ENCODE assay signal across 15 cellular contexts in the genomic region with DNA sequence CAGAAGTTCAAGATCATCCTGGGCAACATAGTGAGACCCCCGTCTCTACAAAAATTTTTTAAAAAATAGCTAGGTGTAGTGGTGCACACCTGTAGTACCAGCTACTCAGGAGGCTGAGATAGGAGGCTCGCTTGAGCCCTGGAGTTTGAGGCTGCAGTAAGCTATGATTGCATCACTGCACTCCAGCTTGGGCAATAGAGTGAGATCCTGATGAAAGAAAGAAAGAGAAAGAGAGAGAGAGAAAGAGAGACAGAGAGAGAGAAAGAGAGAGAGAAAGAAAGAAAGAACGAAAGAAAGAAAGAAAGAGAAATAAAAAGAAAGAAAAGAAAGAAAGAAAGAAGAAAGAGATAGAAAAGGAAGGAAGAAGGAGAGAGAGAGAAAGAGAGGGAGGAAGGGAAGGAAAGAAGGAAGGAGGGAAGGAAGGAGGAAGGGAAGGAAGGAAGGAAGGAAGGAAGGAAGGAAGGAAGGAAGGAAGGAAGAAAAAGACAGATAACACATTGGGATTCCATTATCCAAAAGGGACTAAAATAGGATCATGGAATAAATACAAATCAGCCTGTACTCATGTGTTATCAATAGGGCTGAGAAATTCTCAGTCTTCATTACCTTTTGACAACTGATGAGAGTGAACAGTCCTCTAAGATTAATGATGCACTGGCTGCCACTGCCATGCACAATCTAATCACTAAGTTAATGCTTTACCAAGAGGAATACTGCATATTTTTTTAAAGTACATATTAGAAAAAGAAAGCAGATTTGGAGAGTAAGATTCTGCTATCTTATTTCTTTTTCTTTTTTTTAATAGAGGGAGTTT. TPM values are rescaled to one million over a fixed set of nuclear protein-coding genes. Genes with fewer than 3 reads are reported as not detected.
DNase-seq lines count a peak whose midpoint lies in the region; ATAC-seq, FAIRE-seq and TF ChIP-seq lines count a peak whose summit lies in the region.
"Had no signal": no experiment of that assay in that cellular context is flagged by ENCODE, and none has a peak within 500 bp of the region (broad histone marks: within the 10 kb centered on the region; RNA-seq: fewer than 3 reads in every experiment).

No MANE protein-coding gene starts in this region.

- BruUV-seq in HepG2 (replicated peaks; lab: Mats Ljungman, UMichigan) (no TSS peak), K562 (replicated peaks; lab: Mats Ljungman, UMichigan) (no TSS peak)

- TF ChIP-seq POLR2A in HepG2 (IDR thresholded peaks at IDR 0.05; ENCODE audit: insufficient read depth in 1 of 2, low read depth in 2 of 2, low read length in 2 of 2) (no peak), right lobe of liver (IDR thresholded peaks at IDR 0.05) (no peak), K562 (conservative IDR thresholded peaks at IDR 0.05) (no peak)

- FAIRE-seq in HepG2 (lab: Jason Lieb, UNC) (no peak), K562 (lab: Jason Lieb, UNC) (no peak), pancreas (lab: Jason Lieb, UNC) (no peak)
- FAIRE-seq: H54 had no signal

- in situ Hi-C loops in HepG2 (cut with HindIII; ENCODE audit: extremely low pct_ligation_motif_present, low pct_unique_long_range_greater_than_20kb): no loop called here
- in situ Hi-C loops in K562 (cut with MboI): no loop called here

- TF ChIP-seq EP300 in HepG2 (IDR thresholded peaks at IDR 0.05; ENCODE audit: low read depth in 2 of 2, low read length in 2 of 2) (no peak), HepG2 (CRISPR knock-in tag; IDR thresholded peaks at IDR 0.05; ENCODE audit: borderline replicate concordance) (no peak), K562 (IDR thresholded peaks at IDR 0.05; ENCODE audit: low read length) (no peak)

- H3K4me3 ChIP-seq in HepG2 (replicated peaks in 1 of 3; ENCODE audit: insufficient read depth in 1 of 3, low read depth in 2 of 3, low read length in 3 of 3): no peak overlapping the region
- H3K4me3 ChIP-seq in right lobe of liver: no peak overlapping the region
- no peak overlapping the region for H3K4me3 ChIP-seq in K562
- no peak overlapping the region for H3K4me3 ChIP-seq in pancreas
- H3K4me3 ChIP-seq: BLaER1 treated with 17β-estradiol and CSF1 and Interleukin-3, amounts not matched to agents 10 nM and 100 nM; GM23248 had no signal

- H3K27me3 ChIP-seq in HepG2 (ENCODE audit: control insufficient read depth in 1 of 2, insufficient read depth in 2 of 2, low read length in 2 of 2): 0 out of 5 replicates have a peak, but pooled peaks cover 1 to 5% of the 10 kb centered on the region in 2 experiments
- no peaks in the 10 kb centered on the region for H3K27me3 ChIP-seq in right lobe of liver
- no peaks in the 10 kb centered on the region for H3K27me3 ChIP-seq in K562 (ENCODE audit: control insufficient read depth in 2 of 2, insufficient read depth in 2 of 2, low read length in 2 of 2)
- H3K27me3 ChIP-seq in pancreas: no peaks in the 10 kb centered on the region
- H3K27me3 ChIP-seq: BLaER1 treated with 17β-estradiol and CSF1 and Interleukin-3, amounts not matched to agents 10 nM and 100 nM had no signal

- intact Hi-C loops in HepG2 (cut with micrococcal nuclease; ENCODE audit: unreplicated experiment) (loop anchor here (10.0 kb wide), 1 partner anchor 693 kb away; no protein-coding TSS in a partner anchor), right lobe of liver (cut with DNase I) (no loop called here), K562 (cut with micrococcal nuclease) (no loop called here), pancreas (cut with DNase I) (no loop called here)

- no peaks in the 10 kb centered on the region for H3K9me1 ChIP-seq in K562 (ENCODE audit: control insufficient read depth, insufficient read depth, low read length)

- H2AFZ ChIP-seq in HepG2 (ENCODE audit: low read length): no peak overlapping the region
- no peak overlapping the region for H2AFZ ChIP-seq in K562 (ENCODE audit: low read depth, low read length)
- H2AFZ ChIP-seq: GM23248 had no signal

- H3K79me2 ChIP-seq in HepG2 (ENCODE audit: insufficient read depth, low read length): no peaks in the 10 kb centered on the region
- no peaks in the 10 kb centered on the region for H3K79me2 ChIP-seq in K562 (ENCODE audit: control insufficient read depth, insufficient read depth, low read length)

- no peak for TF ChIP-seq CTCF in HepG2 (CRISPR knock-in tag; IDR thresholded peaks at IDR 0.05)
- TF ChIP-seq CTCF in right lobe of liver (IDR thresholded peaks at IDR 0.05): no peak
- TF ChIP-seq CTCF in K562 (IDR thresholded peaks at IDR 0.05 in 2 of 3, conservative IDR thresholded peaks at IDR 0.05 in 1 of 3; ENCODE audit: insufficient read depth in 2 of 3, low read depth in 1 of 3, low read length in 3 of 3): no peak
- no peak for TF ChIP-seq CTCF in pancreas (IDR thresholded peaks at IDR 0.05)

- POLR2A ChIA-PET in HepG2 (lab: Yijun Ruan, JAX): no interaction called here
- POLR2A ChIA-PET in K562 (lab: Yijun Ruan, JAX): no interaction called here

- H4K20me1 ChIP-seq in HepG2 (ENCODE audit: insufficient read depth, low read length) (no peaks in the 10 kb centered on the region), K562 (replicated peaks; ENCODE audit: control insufficient read depth, insufficient read depth, low read length) (no peaks in the 10 kb centered on the region)
- H4K20me1 ChIP-seq: BLaER1 treated with 17β-estradiol and CSF1 and Interleukin-3, amounts not matched to agents 10 nM and 100 nM had no signal

- 45% methylated on average over 2 of the region's 3 CpGs for WGBS in HepG2 (ENCODE audit: low lambda C conversion rate)
- WGBS in right lobe of liver (ENCODE audit: insufficient coverage, low coverage, low lambda C conversion rate, missing lambda C conversion rate): 46% methylated on average over 2 of the region's 3 CpGs
- WGBS in K562 (ENCODE audit: insufficient coverage, low coverage, missing lambda C conversion rate): 37% methylated on average over 2 of the region's 3 CpGs
- WGBS in pancreas, 2 donors: 49 to 76% methylated on average over 3 of the region's 3 CpGs

- H3K36me3 ChIP-seq in HepG2 (replicated peaks in 1 of 2; ENCODE audit: control insufficient read depth in 1 of 2, insufficient read depth in 2 of 2, low read length in 2 of 2): no peaks in the 10 kb centered on the region
- H3K36me3 ChIP-seq in right lobe of liver: no peaks in the 10 kb centered on the region
- H3K36me3 ChIP-seq in K562 (ENCODE audit: control insufficient read depth, insufficient read depth, low read length): no peaks in the 10 kb centered on the region
- no peaks in the 10 kb centered on the region for H3K36me3 ChIP-seq in pancreas
- H3K36me3 ChIP-seq: BLaER1 treated with 17β-estradiol and CSF1 and Interleukin-3, amounts not matched to agents 10 nM and 100 nM had no signal

- H3K4me2 ChIP-seq in HepG2 (ENCODE audit: low read depth, low read length): no peak overlapping the region
- no peak overlapping the region for H3K4me2 ChIP-seq in K562 (ENCODE audit: insufficient read depth, low read length)

- H3K9ac ChIP-seq in HepG2 (ENCODE audit: insufficient read depth, low read depth, low read length) (no peak overlapping the region), K562 (ENCODE audit: insufficient read depth in 1 of 2, low read depth in 2 of 2, low read length in 2 of 2) (no peak overlapping the region)
- H3K9ac ChIP-seq: BLaER1 treated with 17β-estradiol and CSF1 and Interleukin-3, amounts not matched to agents 10 nM and 100 nM; GM23248 had no signal

- H3K27ac ChIP-seq in HepG2 (ENCODE audit: extremely low read length, insufficient read depth, low read length) (no peak overlapping the region), right lobe of liver (no peak overlapping the region), K562 (ENCODE audit: extremely low read depth, low read depth, low read length) (no peak overlapping the region), pancreas (peak overlapping the region in 3 of 4 donors; percentile 2 to 50 (median 21))
- H3K27ac ChIP-seq: GM23248 had no signal

- TF ChIP-seq RAD21 in HepG2 (CRISPR knock-in tag; IDR thresholded peaks at IDR 0.05) (no peak), K562 (CRISPR knock-in tag; conservative IDR thresholded peaks at IDR 0.05 in 1 of 2, IDR thresholded peaks at IDR 0.05 in 1 of 2) (no peak)

- CTCF ChIA-PET in HepG2 (lab: Yijun Ruan, JAX; ENCODE audit: low intra/inter-chr PET ratio, low total read pairs): no interaction called here
- CTCF ChIA-PET in K562 (lab: Yijun Ruan, JAX; ENCODE audit: low intra/inter-chr PET ratio): no interaction called here

- H3K4me1 ChIP-seq in HepG2 (ENCODE audit: insufficient read depth, low read length) (peaks cover 11% of the 10 kb centered on the region), right lobe of liver (no peaks in the 10 kb centered on the region), K562 (replicated peaks in 1 of 2; ENCODE audit: control insufficient read depth in 2 of 2, insufficient read depth in 2 of 2, low read length in 2 of 2) (peaks cover 16 to 29% of the 10 kb centered on the region in 2 experiments; a peak in 4 of 5 replicates), pancreas (peaks cover 0 to 5% (median 0%) of the 10 kb centered on the region in 3 donors)

- no peak for DNase-seq in HepG2 (ENCODE audit: low spot score)
- DNase-seq in right lobe of liver: no peak
- no peak for DNase-seq in K562 (ENCODE audit: extremely low read depth in 1 of 4, low spot score in 3 of 4)
- no peak for DNase-seq in pancreas
- DNase-seq: ACHN; Calu3; CD4-positive, CD25-positive, alpha-beta regulatory T cell; DMS 273 treated with DMSO at 0.1 percent for 48 hours; GM23248 had no signal

- H3K9me3 ChIP-seq in HepG2 (ENCODE audit: low read length) (no peaks in the 10 kb centered on the region), right lobe of liver (no peaks in the 10 kb centered on the region), K562 (replicated peaks; ENCODE audit: control insufficient read depth, insufficient read depth, low read depth, low read length) (no peaks in the 10 kb centered on the region), pancreas (no peaks in the 10 kb centered on the region)

- ATAC-seq in HepG2 (no peak), right lobe of liver (no peak), K562 (no peak), pancreas (peak in 3 of 4 donors; percentile 47 to 79 (median 76)), esophagus mucosa (no peak), HG02623 (IDR thresholded peaks at IDR 0.05; ENCODE audit: unreplicated experiment) (no peak), HG02884 (IDR thresholded peaks at IDR 0.05; ENCODE audit: unreplicated experiment) (no peak)
- ATAC-seq: HCT116 had no signal

RNA-seq across cellular contexts. Expression of a gene that starts 35.4 kb away (rescaled TPM):
- 69.1 and 70.2 TPM in 2 replicates for total RNA-seq in HepG2 (2016; rRNA removed; fragmentation: Illumina TruSeq; extraction: Trizol)
- 22.3 and 23.3 TPM in 2 replicates for total RNA-seq in HepG2 (2016; cell fraction: cytosol; rRNA removed; fragmentation: Illumina TruSeq; extraction: Trizol; ENCODE audit: low read depth)
- total RNA-seq in HepG2 (2016; cell fraction: insoluble cytoplasmic fraction; rRNA removed; fragmentation: Illumina TruSeq; extraction: Trizol): 68.2 and 73.1 TPM in 2 replicates
- 51.1 and 64.4 TPM in 2 replicates for total RNA-seq in HepG2 (2016; cell fraction: membrane; rRNA removed; fragmentation: Illumina TruSeq; extraction: Trizol)
- total RNA-seq in HepG2 (2016; cell fraction: nucleus; rRNA removed; fragmentation: Illumina TruSeq; extraction: Trizol): 66.1 and 73.8 TPM in 2 replicates
- polyA plus RNA-seq in HepG2 (2011; rRNA removed): 85.2 and 96.2 TPM in 2 replicates
- polyA plus RNA-seq in HepG2 (2011; cell fraction: cytosol; rRNA removed): 48.8 and 67.1 TPM in 2 replicates
- 38.1 and 40.6 TPM in 2 replicates for polyA plus RNA-seq in HepG2 (2011; cell fraction: nucleus; rRNA removed)
- polyA plus RNA-seq in HepG2 (2012): 63.9 and 73.2 TPM in 2 replicates
- 8.0 and 9.8 TPM in 2 replicates for polyA plus RNA-seq in HepG2 (2016; cell fraction: cytosol; fragmentation: Illumina TruSeq; extraction: Trizol; ENCODE audit: low read depth)
- polyA plus RNA-seq in HepG2 (2016; cell fraction: insoluble cytoplasmic fraction; fragmentation: Illumina TruSeq; extraction: Trizol; ENCODE audit: low read depth): 85.0 and 88.2 TPM in 2 replicates
- polyA plus RNA-seq in HepG2 (2016; cell fraction: membrane; fragmentation: Illumina TruSeq; extraction: Trizol; ENCODE audit: low read depth): 33.0 and 38.6 TPM in 2 replicates
- 68.4 and 72.1 TPM in 2 replicates for polyA plus RNA-seq in HepG2 (2016; cell fraction: nucleus; fragmentation: Illumina TruSeq; extraction: Trizol; ENCODE audit: insufficient read depth, low read depth)
- 86.5 and 108 TPM in 2 replicates for polyA minus RNA-seq in HepG2 (2011; rRNA and poly(A)+ RNA removed; ENCODE audit: low replicate concordance)
- polyA minus RNA-seq in HepG2 (2011; cell fraction: cytosol; rRNA and poly(A)+ RNA removed): 44.2 and 45.6 TPM in 2 replicates
- polyA minus RNA-seq in HepG2 (2011; cell fraction: nucleus; rRNA and poly(A)+ RNA removed): 145 and 151 TPM in 2 replicates
- total RNA-seq in right lobe of liver: 10 to 100 TPM; 34.3 to 52.4 (median 48.9) TPM
- 109 and 323 TPM in 2 replicates for total RNA-seq in K562 (2011; cell fraction: chromatin; rRNA removed; ENCODE audit: low replicate concordance)
- total RNA-seq in K562 (2011; cell fraction: nucleolus; rRNA removed): 50.0 and 61.3 TPM in 2 replicates
- total RNA-seq in K562 (2011; cell fraction: nucleoplasm; rRNA removed): 147 and 225 TPM in 2 replicates
- 54.2 and 58.3 TPM in 2 replicates for total RNA-seq in K562 (2014; rRNA removed)
- 83.0 and 94.0 TPM in 2 replicates for total RNA-seq in K562 (2014; rRNA removed; fragmentation: Illumina TruSeq; extraction: Trizol)
- 76.1 and 78.2 TPM in 2 replicates for total RNA-seq in K562 (2015; rRNA removed; fragmentation: Illumina TruSeq; extraction: Trizol)
- 69.8 and 79.9 TPM in 2 replicates for total RNA-seq in K562 (2021)
- 113 and 123 TPM in 2 replicates for polyA plus RNA-seq in K562 (2011; rRNA removed)
- 56.4 and 68.4 TPM in 2 replicates for polyA plus RNA-seq in K562 (2011; cell fraction: cytosol; rRNA removed)
- 71.5 and 89.2 TPM in 2 replicates for polyA plus RNA-seq in K562 (2011; cell fraction: nucleus; rRNA removed)
- polyA plus RNA-seq in K562 (2012): 51.5 and 71.6 TPM in 2 replicates
- polyA plus RNA-seq in K562 (2014; fragmentation: Illumina TruSeq; extraction: Trizol): 96.7 and 116 TPM in 2 replicates
- polyA plus RNA-seq in K562 (2014; fragmentation: Nextera tagmentation; extraction: Ambion mirVana): 10 to 100 TPM; 24.8 to 25.3 TPM
- 51.5 and 56.8 TPM in 2 replicates for polyA plus RNA-seq in K562 (2014; rRNA removed)
- polyA minus RNA-seq in K562 (2011; rRNA and poly(A)+ RNA removed): 125 and 138 TPM in 2 replicates
- 39.5 and 43.6 TPM in 2 replicates for polyA minus RNA-seq in K562 (2011; cell fraction: cytosol; rRNA and poly(A)+ RNA removed)
- polyA minus RNA-seq in K562 (2011; cell fraction: nucleus; rRNA and poly(A)+ RNA removed): 62.7 and 93.2 TPM in 2 replicates
- 10 to 100 TPM; 41.6 to 70.5 (median 45.9) TPM for total RNA-seq in pancreas
- 10 to 100 TPM; 17.4 to 34.3 TPM for polyA plus RNA-seq in pancreas
- total RNA-seq in esophagus mucosa: 62.8 TPM

Comparison
In these comparisons a context has a peak if more than half of its experiments do, and no peak if none do; other contexts are left out.
1. ATAC-seq: peak in pancreas (3 of 4); none in HepG2 (single experiment), right lobe of liver (0 of 4), K562 (single experiment), esophagus mucosa (single experiment), HG02623 (single experiment) and HG02884 (single experiment).
2. H3K27ac ChIP-seq: peak in pancreas (3 of 4); none in HepG2 (single experiment), right lobe of liver (0 of 3) and K562 (single experiment).